In genomic region chr6:68069921-68070709, GRCh38 we compare ENCODE assay signal across 21 cellular contexts.
A peak's percentile ranks its signal among the peaks of the same experiment; 100 is the strongest.
DNase-seq lines count a peak whose midpoint lies in the region; ATAC-seq and TF ChIP-seq lines count a peak whose summit lies in the region.
"Had no signal": no experiment of that assay in that cellular context is flagged by ENCODE, and none has a peak within 500 bp of the region (broad histone marks: within the 10 kb centered on the region; RNA-seq: fewer than 3 reads in every experiment).

No MANE protein-coding gene starts in this region.

- H3K27ac Mint-ChIP-seq in activated CD4-positive, alpha-beta T cell treated with anti-CD3 and anti-CD28 coated beads, Interleukin-2, amount 10 ng/mL, durations not matched to agents 7 days and 5 days, result no peak overlapping the region
- no peak overlapping the region for H3K27ac Mint-ChIP-seq in T-helper 2 cell treated with Interferon-gamma antibody and Interleukin-4, amounts not matched to agents 5 μg/mL and 100 μg/mL, for 36 hours
- H3K27ac Mint-ChIP-seq: CD4-positive, alpha-beta T cell had no signal

- 20 to 47% (median 32%) methylated on average over 5 of the region's 5 CpGs for WGBS in heart left ventricle, 4 donors

- CTCF ChIA-PET in activated CD4-positive, alpha-beta T cell treated with anti-CD3 and anti-CD28 coated beads, Interleukin-2, amount 10 ng/mL, durations not matched to agents 7 days and 5 days (lab: Charles Lee), result no interaction called here

- H3K27me3 ChIP-seq in heart left ventricle (no peaks in the 10 kb centered on the region), NT2/D1 (ENCODE audit: insufficient read depth, insufficient read length) (no peaks in the 10 kb centered on the region)
- H3K27me3 ChIP-seq: BE2C, MG63 had no signal

- no peak for TF ChIP-seq CTCF in heart left ventricle (IDR thresholded peaks at IDR 0.05)

- H3K9me3 Mint-ChIP-seq in activated CD4-positive, alpha-beta T cell treated with anti-CD3 and anti-CD28 coated beads, Interleukin-2, amount 10 ng/mL, durations not matched to agents 7 days and 5 days, result no peaks in the 10 kb centered on the region
- peaks cover 7% of the 10 kb centered on the region for H3K9me3 Mint-ChIP-seq in T-helper 2 cell treated with Interferon-gamma antibody and Interleukin-4, amounts not matched to agents 5 μg/mL and 100 μg/mL, for 36 hours

- H3K9ac ChIP-seq in NT2/D1 (ENCODE audit: insufficient read length, low read depth), result no peak overlapping the region
- H3K9ac ChIP-seq: GM23248 had no signal

- H3K27ac ChIP-seq in heart left ventricle, result no peak overlapping the region
- H3K27ac ChIP-seq: GM23248 had no signal

- H3K4me3 ChIP-seq in heart left ventricle (no peak overlapping the region), NT2/D1 (ENCODE audit: insufficient read length, low read depth) (no peak overlapping the region)
- H3K4me3 ChIP-seq: GM12878, GM23248, MG63 had no signal

- H3K4me1 ChIP-seq in heart left ventricle, result no peaks in the 10 kb centered on the region
- no peaks in the 10 kb centered on the region for H3K4me1 ChIP-seq in NT2/D1 (ENCODE audit: insufficient read depth, insufficient read length)
- H3K4me1 ChIP-seq: BE2C, Caco-2 had no signal

- H3K4me3 Mint-ChIP-seq in activated CD4-positive, alpha-beta T cell treated with anti-CD3 and anti-CD28 coated beads, Interleukin-2, amount 10 ng/mL, durations not matched to agents 7 days and 5 days, result no peak overlapping the region
- H3K4me3 Mint-ChIP-seq in T-helper 2 cell treated with Interferon-gamma antibody and Interleukin-4, amounts not matched to agents 5 μg/mL and 100 μg/mL, for 36 hours, result no peak overlapping the region
- H3K4me3 Mint-ChIP-seq: CD4-positive, alpha-beta T cell had no signal

- no peaks in the 10 kb centered on the region for H3K9me3 ChIP-seq in heart left ventricle
- H3K9me3 ChIP-seq in NT2/D1 (ENCODE audit: insufficient read depth, low read length), result no peaks in the 10 kb centered on the region
- H3K9me3 ChIP-seq: BE2C, Caco-2, MG63 had no signal

- POLR2A ChIA-PET in activated CD4-positive, alpha-beta T cell treated with anti-CD3 and anti-CD28 coated beads, Interleukin-2, amount 10 ng/mL, durations not matched to agents 7 days and 5 days (lab: Charles Lee), result no interaction called here

- H3K4me1 Mint-ChIP-seq in activated CD4-positive, alpha-beta T cell treated with anti-CD3 and anti-CD28 coated beads, Interleukin-2, amount 10 ng/mL, durations not matched to agents 7 days and 5 days, result no peaks in the 10 kb centered on the region
- no peaks in the 10 kb centered on the region for H3K4me1 Mint-ChIP-seq in T-helper 2 cell treated with Interferon-gamma antibody and Interleukin-4, amounts not matched to agents 5 μg/mL and 100 μg/mL, for 36 hours (ENCODE audit: low read depth)

- no peak for DNase-seq in left ventricle myocardium superior
- no peak for DNase-seq in heart left ventricle
- DNase-seq in NT2/D1 (ENCODE audit: low read depth, low spot score), result peak; percentile 8
- DNase-seq in iPS DF 4.7 (ENCODE audit: extremely low read depth, low spot score), result peak; percentile 56
- DNase-seq in DMS153 treated with DMSO at 0.1 percent for 48 hours (lab: John Stamatoyannopoulos, UW; ENCODE audit: unreplicated experiment), result no peak
- DNase-seq in activated CD4-positive, alpha-beta T cell treated with anti-CD3 and anti-CD28 coated beads, Interleukin-2, amount 10 ng/mL, durations not matched to agents 7 days and 5 days, result no peak
- no peak for DNase-seq in T-helper 2 cell treated with Interferon-gamma antibody and Interleukin-4, amounts not matched to agents 5 μg/mL and 100 μg/mL, for 36 hours (ENCODE audit: low spot score)
- DNase-seq: BE2C; Caco-2; CD4-positive, alpha-beta T cell; GM23248; IMR-90; Karpas-422; MG63; NCI-H1048; NCI-H1436; NCI-H2081; NCI-H2171 treated with DMSO at 0.1 percent for 48 hours; OCI-M1; SHP77 had no signal

- TF ChIP-seq POLR2A in heart left ventricle (IDR thresholded peaks at IDR 0.05), result no peak

- H3K36me3 ChIP-seq in heart left ventricle (no peaks in the 10 kb centered on the region), NT2/D1 (ENCODE audit: insufficient read depth, insufficient read length, low read length) (no peaks in the 10 kb centered on the region)
- H3K36me3 ChIP-seq: BE2C, MG63 had no signal

- no peaks in the 10 kb centered on the region for H3K36me3 Mint-ChIP-seq in activated CD4-positive, alpha-beta T cell treated with anti-CD3 and anti-CD28 coated beads, Interleukin-2, amount 10 ng/mL, durations not matched to agents 7 days and 5 days (ENCODE audit: low read depth)
- H3K36me3 Mint-ChIP-seq in T-helper 2 cell treated with Interferon-gamma antibody and Interleukin-4, amounts not matched to agents 5 μg/mL and 100 μg/mL, for 36 hours (ENCODE audit: low read depth), result no peaks in the 10 kb centered on the region

- ATAC-seq in left ventricle myocardium superior (peak; percentile 27), heart left ventricle (no peak)
- ATAC-seq: GM12878 had no signal

- no peaks in the 10 kb centered on the region for H3K27me3 Mint-ChIP-seq in activated CD4-positive, alpha-beta T cell treated with anti-CD3 and anti-CD28 coated beads, Interleukin-2, amount 10 ng/mL, durations not matched to agents 7 days and 5 days
- no peaks in the 10 kb centered on the region for H3K27me3 Mint-ChIP-seq in T-helper 2 cell treated with Interferon-gamma antibody and Interleukin-4, amounts not matched to agents 5 μg/mL and 100 μg/mL, for 36 hours (ENCODE audit: low read depth)
- H3K27me3 Mint-ChIP-seq: CD4-positive, alpha-beta T cell had no signal

- intact Hi-C loops in left ventricle myocardium superior (cut with micrococcal nuclease) (no loop called here), heart left ventricle (cut with DNase I) (no loop called here)

Comparison
In these comparisons a context has a peak if more than half of its experiments do, and no peak if none do; other contexts are left out.
1. DNase-seq: peak in NT2/D1 (single experiment) and iPS DF 4.7 (single experiment); none in left ventricle myocardium superior (single experiment), heart left ventricle (0 of 5), DMS153 treated with DMSO at 0.1 percent for 48 hours (single experiment), activated CD4-positive, alpha-beta T cell treated with anti-CD3 and anti-CD28 coated beads, Interleukin-2, amount 10 ng/mL, durations not matched to agents 7 days and 5 days (single experiment) and T-helper 2 cell treated with Interferon-gamma antibody and Interleukin-4, amounts not matched to agents 5 μg/mL and 100 μg/mL, for 36 hours (single experiment).